Comparison of ENCODE assay signal across 22 cellular contexts in the genomic region with DNA sequence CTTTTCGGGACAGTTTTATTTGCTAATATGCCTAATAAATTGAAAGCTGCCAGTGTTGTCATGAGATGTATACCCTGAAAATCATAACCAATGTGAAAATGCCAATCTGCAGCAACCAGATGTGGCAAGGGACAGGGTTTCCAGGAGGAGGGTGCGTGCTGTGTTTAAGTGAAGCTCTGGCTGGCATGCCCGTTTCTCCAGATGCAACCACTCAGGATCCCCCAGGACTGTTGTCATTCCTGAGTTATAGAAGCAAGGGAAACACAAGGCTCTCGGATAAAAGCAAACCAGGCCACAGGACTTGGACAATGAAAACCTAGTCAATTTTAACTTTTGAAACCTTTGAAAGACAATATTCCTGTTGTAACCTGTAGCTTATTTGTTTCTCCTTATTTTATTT.
"Had no signal": no experiment of that assay in that cellular context is flagged by ENCODE, and none has a peak within 500 bp of the region (broad histone marks: within the 10 kb centered on the region; RNA-seq: fewer than 3 reads in every experiment).

No MANE protein-coding gene starts in this region.

- DNase-seq: IMR-90, Karpas-422, KG1, MG63, NCI-H1092, NCI-H1417 treated with DMSO at 0.1 percent for 48 hours, NCI-H146, NCI-H1694 treated with DMSO at 0.1 percent for 48 hours, NCI-H1930, NCI-H2081, NCI-H2107, NCI-H2171 treated with DMSO at 0.1 percent for 48 hours, NCI-H446 treated with DMSO at 0.1 percent for 48 hours, NCI-H526 treated with DMSO at 0.1 percent for 48 hours, NCI-H774, Right ventricle myocardium superior, RPMI8226, SIG-M5, T-helper 1 cell had no signal

- ATAC-seq: HepG2 had no signal

- H3K27me3 ChIP-seq: MG63, SJSA1 had no signal

- H3K4me3 ChIP-seq: MG63, SJSA1, SK-N-MC had no signal

- H3K9me3 ChIP-seq: MG63, SJSA1 had no signal

- H3K27ac ChIP-seq: SJSA1, SK-N-MC had no signal

- H3K36me3 ChIP-seq: MG63, SJSA1 had no signal
